In the genomic region with DNA sequence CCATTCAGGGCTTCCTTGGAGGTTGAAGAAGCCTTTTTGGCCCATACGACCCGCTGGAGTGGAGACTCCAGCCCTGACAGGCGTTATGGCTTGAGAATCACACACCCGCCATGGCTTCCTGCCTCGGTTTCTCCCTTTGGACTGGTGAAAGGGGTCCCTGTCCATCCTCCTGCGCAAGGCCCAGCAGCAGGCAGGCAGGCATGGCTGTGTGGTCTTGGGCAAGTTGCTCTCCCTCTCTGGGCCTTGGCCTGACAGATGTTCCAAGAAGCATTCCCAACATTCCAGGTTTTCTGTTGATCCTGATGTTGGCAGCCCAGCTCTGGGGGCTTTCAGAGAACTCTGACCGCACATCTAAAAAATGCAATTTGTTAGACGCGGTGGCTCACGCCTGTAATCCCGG, we compare ENCODE assay signal across 2 cellular contexts.
TF ChIP-seq lines count a peak whose summit lies in the region.

No MANE protein-coding gene starts in this region.

TF ChIP-seq in HepG2, 621 proteins besides CTCF, POLR2A, EP300 and RAD21:
- TF ChIP-seq ZNF768 (CRISPR knock-in tag; IDR thresholded peaks at IDR 0.05) = peak; percentile 98
- TF ChIP-seq ZFP90 (CRISPR knock-in tag; IDR thresholded peaks at IDR 0.05; ENCODE audit: borderline replicate concordance) = no peak
- no peak for TF ChIP-seq FOXJ3 (CRISPR knock-in tag; IDR thresholded peaks at IDR 0.05; ENCODE audit: borderline replicate concordance)

TF ChIP-seq in K562, 482 proteins besides CTCF, POLR2A, EP300 and RAD21:
- TF ChIP-seq IRF1 (CRISPR knock-in tag; IDR thresholded peaks at IDR 0.05; ENCODE audit: borderline replicate concordance) (no peak), DPF2 (IDR thresholded peaks at IDR 0.05) (no peak), ZFP36 (IDR thresholded peaks at IDR 0.05; ENCODE audit: low read depth, low read length, partially characterized antibody) (peak; percentile 39)
TF ChIP-seq in K562: peak in this region for 1.
